Comparison of ENCODE assay signal across 23 cellular contexts in genomic region chr2:220065581-220065980, GRCh38.
"Had no signal": no experiment of that assay in that cellular context is flagged by ENCODE, and none has a peak within 500 bp of the region (broad histone marks: within the 10 kb centered on the region; RNA-seq: fewer than 3 reads in every experiment).

No MANE protein-coding gene starts in this region.

- H3K27ac ChIP-seq: coronary artery, dorsolateral prefrontal cortex, gastrocnemius medialis, heart right ventricle, left lung, lower lobe of right lung, psoas muscle, sigmoid colon, skin epidermis, stomach, thoracic aorta had no signal

- H3K36me3 ChIP-seq: gastrocnemius medialis, heart right ventricle, left lung, lower lobe of right lung, sigmoid colon, stomach, thoracic aorta had no signal

- H3K27me3 Mint-ChIP-seq: memory B cell; natural killer cell treated with Interleukin-12 subunit alpha and Interleukin-12 subunit beta and Interleukin-15 and Interleukin-18, amount 100 ng/mL, for 72 hours; stimulated activated naive B cell treated with anti-CD40 and anti-IgM and Interleukin-4, amounts not matched to agents 10 μg/mL and 1 μg/mL and 100 μg/mL, for 72 hours; type B pancreatic cell had no signal

- H3K4me3 ChIP-seq: coronary artery, dorsolateral prefrontal cortex, gastrocnemius medialis, heart right ventricle, left lung, lower lobe of right lung, psoas muscle, sigmoid colon, skin epidermis, stomach, thoracic aorta had no signal

- H3K27ac Mint-ChIP-seq: memory B cell; natural killer cell treated with Interleukin-12 subunit alpha and Interleukin-12 subunit beta and Interleukin-15 and Interleukin-18, amount 100 ng/mL, for 72 hours; stimulated activated naive B cell treated with anti-CD40 and anti-IgM and Interleukin-4, amounts not matched to agents 10 μg/mL and 1 μg/mL and 100 μg/mL, for 72 hours; type B pancreatic cell had no signal

- H3K27me3 ChIP-seq: dorsolateral prefrontal cortex, gastrocnemius medialis, left lung, sigmoid colon, stomach had no signal

- H3K4me3 Mint-ChIP-seq: memory B cell; natural killer cell treated with Interleukin-12 subunit alpha and Interleukin-12 subunit beta and Interleukin-15 and Interleukin-18, amount 100 ng/mL, for 72 hours; stimulated activated naive B cell treated with anti-CD40 and anti-IgM and Interleukin-4, amounts not matched to agents 10 μg/mL and 1 μg/mL and 100 μg/mL, for 72 hours; type B pancreatic cell had no signal

- H3K9me3 Mint-ChIP-seq: memory B cell; natural killer cell treated with Interleukin-12 subunit alpha and Interleukin-12 subunit beta and Interleukin-15 and Interleukin-18, amount 100 ng/mL, for 72 hours; stimulated activated naive B cell treated with anti-CD40 and anti-IgM and Interleukin-4, amounts not matched to agents 10 μg/mL and 1 μg/mL and 100 μg/mL, for 72 hours; type B pancreatic cell had no signal

- H3K4me1 Mint-ChIP-seq: memory B cell; stimulated activated naive B cell treated with anti-CD40 and anti-IgM and Interleukin-4, amounts not matched to agents 10 μg/mL and 1 μg/mL and 100 μg/mL, for 72 hours had no signal

- DNase-seq: dorsolateral prefrontal cortex; effector CD8-positive, alpha-beta T cell; gastrocnemius medialis; heart right ventricle; hypothalamus; islet precursor cell; left lung; lower lobe of right lung; midbrain; occipital lobe; psoas muscle; sigmoid colon; stimulated activated CD4-positive, alpha-beta T cell treated with anti-CD3 and anti-CD28 coated beads, Interleukin-2, amount 100 ng/mL, for 24 hours; stimulated activated CD4-positive, alpha-beta T cell treated with anti-CD3 and anti-CD28 coated beads, Interleukin-4, amount 100 ng/mL, for 4 hours; stimulated activated naive B cell treated with anti-CD40 and anti-IgM and Interleukin-4, amounts not matched to agents 10 μg/mL and 1 μg/mL and 100 μg/mL, for 72 hours; stomach; substantia nigra had no signal

- H3K9me3 ChIP-seq: gastrocnemius medialis, heart right ventricle, left lung, lower lobe of right lung, psoas muscle, sigmoid colon, stomach, thoracic aorta had no signal

- H3K4me1 ChIP-seq: gastrocnemius medialis, heart right ventricle, left lung, lower lobe of right lung, psoas muscle, sigmoid colon, stomach had no signal

- H3K36me3 Mint-ChIP-seq: memory B cell; natural killer cell treated with Interleukin-12 subunit alpha and Interleukin-12 subunit beta and Interleukin-15 and Interleukin-18, amount 100 ng/mL, for 72 hours; stimulated activated naive B cell treated with anti-CD40 and anti-IgM and Interleukin-4, amounts not matched to agents 10 μg/mL and 1 μg/mL and 100 μg/mL, for 72 hours; type B pancreatic cell had no signal
